ENCODE assay signal across 24 cellular contexts in the genomic region with DNA sequence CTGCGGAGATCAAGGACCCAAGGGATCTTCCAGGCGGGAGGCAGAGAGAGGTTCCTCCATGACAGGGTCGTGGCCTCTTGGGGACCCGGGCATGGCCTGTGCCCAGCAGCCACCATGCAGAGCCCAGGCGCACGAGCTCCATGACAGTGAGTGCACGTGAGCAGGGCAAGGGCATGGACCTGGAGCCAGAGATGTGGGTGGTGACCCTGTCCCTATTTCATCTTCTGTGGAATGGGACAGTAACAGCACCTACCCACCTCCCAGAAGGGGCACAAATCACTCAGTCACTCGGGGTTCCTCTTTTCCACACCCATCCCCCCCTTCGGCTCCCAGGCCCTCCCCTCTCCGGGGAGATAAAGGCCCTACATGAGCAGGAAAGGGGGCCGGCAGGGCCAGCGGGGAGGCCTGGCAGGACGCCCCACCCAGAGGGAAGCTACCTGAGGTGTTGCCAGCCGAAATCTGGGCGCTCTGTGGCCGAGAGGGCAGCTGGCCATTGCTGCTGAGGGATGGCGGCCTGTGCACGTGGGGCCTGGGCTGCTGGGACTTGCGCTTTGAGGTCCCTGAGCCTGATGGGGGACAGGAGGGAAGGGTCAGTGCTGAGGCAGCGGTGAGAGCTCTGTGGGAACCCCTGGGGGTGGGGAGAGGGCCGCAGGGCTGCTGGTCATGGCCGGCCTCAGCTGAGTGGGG. TPM values are rescaled to one million over a fixed set of nuclear protein-coding genes. Genes with fewer than 3 reads are reported as not detected.
DNase-seq lines count a peak whose midpoint lies in the region; ATAC-seq, FAIRE-seq and TF ChIP-seq lines count a peak whose summit lies in the region.
"Had no signal": no experiment of that assay in that cellular context is flagged by ENCODE, and none has a peak within 500 bp of the region (broad histone marks: within the 10 kb centered on the region; RNA-seq: fewer than 3 reads in every experiment).

No MANE protein-coding gene starts in this region.

- in situ Hi-C loops in K562 (cut with MboI): no loop called here
- in situ Hi-C loops in gastrocnemius medialis (cut with MboI; ENCODE audit: low sequenced_read_pairs in 4 of 4): no loop called here

- 69% methylated on average over 22 of the region's 22 CpGs for WGBS in K562 (ENCODE audit: insufficient coverage, low coverage, missing lambda C conversion rate)

- H3K9me3 ChIP-seq in K562 (replicated peaks; ENCODE audit: control insufficient read depth, insufficient read depth, low read depth, low read length) (no peaks in the 10 kb centered on the region), gastrocnemius medialis (no peaks in the 10 kb centered on the region)
- H3K9me3 ChIP-seq: HAP-1, MG63, transverse colon had no signal

- intact Hi-C loops in activated naive CD4-positive, alpha-beta T cell treated with anti-CD3 and anti-CD28 coated beads for 36 hours (cut with micrococcal nuclease): no loop called here
- intact Hi-C loops in K562 (cut with micrococcal nuclease): loop anchor here (5.0 kb wide), 1 partner anchor 258 kb away; no protein-coding TSS in a partner anchor
- intact Hi-C loops in gastrocnemius medialis (cut with DNase I; ENCODE audit: low total_unique reads): loop anchor here (5.0 kb wide), 1 partner anchor 133 kb away; the partner anchor contains the start of gene FOXJ1

- TF ChIP-seq EP300 in K562 (IDR thresholded peaks at IDR 0.05; ENCODE audit: low read length): no peak

- FAIRE-seq in K562 (lab: Jason Lieb, UNC): no peak
- FAIRE-seq: colon had no signal

- H3K4me1 ChIP-seq in K562 (replicated peaks in 1 of 2; ENCODE audit: control insufficient read depth in 2 of 2, insufficient read depth in 2 of 2, low read length in 2 of 2) (peaks cover 12 to 95% of the 10 kb centered on the region in 2 experiments), gastrocnemius medialis (peaks cover 32 to 35% of the 10 kb centered on the region in 2 donors)
- H3K4me1 ChIP-seq: HAP-1 had no signal

- H3K27me3 Mint-ChIP-seq in activated naive CD4-positive, alpha-beta T cell treated with anti-CD3 and anti-CD28 coated beads for 36 hours (ENCODE audit: low read depth): no peaks in the 10 kb centered on the region
- H3K27me3 Mint-ChIP-seq in HFFc6 (ENCODE audit: insufficient read depth): peaks cover 8% of the 10 kb centered on the region
- H3K27me3 Mint-ChIP-seq: activated naive CD8-positive, alpha-beta T cell; brain had no signal

- H3K4me3 ChIP-seq in H7 (ENCODE audit: insufficient read depth, low read depth, low read length): no peak overlapping the region
- no peak overlapping the region for H3K4me3 ChIP-seq in K562
- no peak overlapping the region for H3K4me3 ChIP-seq in gastrocnemius medialis
- H3K4me3 ChIP-seq: HAP-1, MG63, transverse colon had no signal

- CTCF ChIA-PET in activated naive CD4-positive, alpha-beta T cell treated with anti-CD3 and anti-CD28 coated beads for 36 hours (lab: Charles Lee): interaction anchor here (0.7 to 2.1 kb wide), 7 partner anchors 9 to 261 kb away, joined by 3 to 7 read pairs (median 5); no protein-coding TSS in a partner anchor
- CTCF ChIA-PET in K562 (lab: Yijun Ruan, JAX; ENCODE audit: low intra/inter-chr PET ratio): interaction anchor here (0.9 kb wide), 1 partner anchor 155 kb away, joined by 3 read pairs; no protein-coding TSS in a partner anchor

- TF ChIP-seq POLR2A in K562 (conservative IDR thresholded peaks at IDR 0.05): no peak
- TF ChIP-seq POLR2A in gastrocnemius medialis (IDR thresholded peaks at IDR 0.05): no peak

- no peak overlapping the region for H2AFZ ChIP-seq in K562 (ENCODE audit: low read depth, low read length)

- H3K4me1 Mint-ChIP-seq in activated naive CD4-positive, alpha-beta T cell treated with anti-CD3 and anti-CD28 coated beads for 36 hours (ENCODE audit: low read depth): peaks cover 60% of the 10 kb centered on the region
- peaks cover 20% of the 10 kb centered on the region for H3K4me1 Mint-ChIP-seq in HFFc6 (ENCODE audit: low read depth)

- no peak overlapping the region for H3K4me2 ChIP-seq in K562 (ENCODE audit: insufficient read depth, low read length)

- BruUV-seq in K562 (replicated peaks; lab: Mats Ljungman, UMichigan): no TSS peak

- H3K36me3 ChIP-seq in H7 (replicated peaks; ENCODE audit: control insufficient read depth, insufficient read depth, low read length) (peaks cover 1% of the 10 kb centered on the region; the same call in 1 of the 2 replicates), K562 (ENCODE audit: control insufficient read depth, insufficient read depth, low read length) (peaks cover 13% of the 10 kb centered on the region; the same call in 2 of the 3 replicates), gastrocnemius medialis (no peaks in the 10 kb centered on the region)
- H3K36me3 ChIP-seq: HAP-1 had no signal

- peak overlapping the region in 1 of 2 experiments; percentile 85; a peak in 2 of 4 replicates for H3K9ac ChIP-seq in K562 (ENCODE audit: insufficient read depth in 1 of 2, low read depth in 2 of 2, low read length in 2 of 2)

- H3K4me3 Mint-ChIP-seq in activated naive CD4-positive, alpha-beta T cell treated with anti-CD3 and anti-CD28 coated beads for 36 hours: no peak overlapping the region
- H3K4me3 Mint-ChIP-seq in HFFc6: no peak overlapping the region
- H3K4me3 Mint-ChIP-seq: activated naive CD8-positive, alpha-beta T cell; brain; endodermal cell had no signal

- no peak overlapping the region for H3K27ac ChIP-seq in K562 (ENCODE audit: extremely low read depth, low read depth, low read length)
- peak overlapping the region; percentile 43 to 98 (median 92) for H3K27ac ChIP-seq in gastrocnemius medialis
- H3K27ac ChIP-seq: transverse colon had no signal

- H3K9me1 ChIP-seq in K562 (ENCODE audit: control insufficient read depth, insufficient read depth, low read length): no peaks in the 10 kb centered on the region

- TF ChIP-seq RAD21 in K562 (CRISPR knock-in tag; conservative IDR thresholded peaks at IDR 0.05 in 1 of 2, IDR thresholded peaks at IDR 0.05 in 1 of 2): no peak

- POLR2A ChIA-PET in K562 (lab: Yijun Ruan, JAX): interaction anchor here (0.6 to 10.6 kb wide), 13 partner anchors 6 to 261 kb away, joined by 3 to 227 read pairs (median 4); partner anchors contain the start of gene RNF157

- DNase-seq in activated naive CD4-positive, alpha-beta T cell treated with anti-CD3 and anti-CD28 coated beads, Interleukin-2, amount 50 U/mL, for 72 hours (ENCODE audit: low spot score in 2 of 2): no peak
- DNase-seq in activated naive CD4-positive, alpha-beta T cell treated with anti-CD3 and anti-CD28 coated beads for 36 hours: no peak
- DNase-seq in H7 (peak; percentile 50), K562 (ENCODE audit: extremely low read depth in 1 of 4, low spot score in 3 of 4) (no peak), gastrocnemius medialis (no peak), HFFc6 (no peak), NCI-H510A (lab: John Stamatoyannopoulos, UW) (no peak), NAMALWA (ENCODE audit: low spot score) (no peak)
- DNase-seq: endodermal cell; head of caudate nucleus; left ventricle myocardium superior; MG63; NCI-H1436 treated with DMSO at 0.1 percent for 48 hours; NCI-H774; nucleus accumbens; PC-3; retina; stimulated activated naive CD4-positive, alpha-beta T cell treated with Interleukin-2 at 50 U/mL for 16 hours; T1000; transverse colon had no signal

- H3K9me3 Mint-ChIP-seq in activated naive CD4-positive, alpha-beta T cell treated with anti-CD3 and anti-CD28 coated beads, Interleukin-2, amount 50 U/mL, for 72 hours: no peaks in the 10 kb centered on the region
- no peaks in the 10 kb centered on the region for H3K9me3 Mint-ChIP-seq in activated naive CD4-positive, alpha-beta T cell treated with anti-CD3 and anti-CD28 coated beads for 36 hours
- H3K9me3 Mint-ChIP-seq in HFFc6: no peaks in the 10 kb centered on the region
- H3K9me3 Mint-ChIP-seq: brain, endodermal cell had no signal

- peaks cover 5% of the 10 kb centered on the region for H3K79me2 ChIP-seq in K562 (ENCODE audit: control insufficient read depth, insufficient read depth, low read length)

- no peaks in the 10 kb centered on the region for H4K20me1 ChIP-seq in K562 (replicated peaks; ENCODE audit: control insufficient read depth, insufficient read depth, low read length)

- TF ChIP-seq CTCF in K562 (IDR thresholded peaks at IDR 0.05 in 2 of 3, conservative IDR thresholded peaks at IDR 0.05 in 1 of 3; ENCODE audit: insufficient read depth in 2 of 3, low read depth in 1 of 3, low read length in 3 of 3): no peak
- no peak for TF ChIP-seq CTCF in gastrocnemius medialis (IDR thresholded peaks at IDR 0.05 in 4 of 5, conservative IDR thresholded peaks at IDR 0.05 in 1 of 5)
- no peak for TF ChIP-seq CTCF in HFFc6 (IDR thresholded peaks at IDR 0.05)

- H3K27ac Mint-ChIP-seq in activated naive CD4-positive, alpha-beta T cell treated with anti-CD3 and anti-CD28 coated beads, Interleukin-2, amount 50 U/mL, for 72 hours: peak overlapping the region; percentile 36 to 96
- H3K27ac Mint-ChIP-seq in activated naive CD4-positive, alpha-beta T cell treated with anti-CD3 and anti-CD28 coated beads for 36 hours: no peak overlapping the region
- no peak overlapping the region for H3K27ac Mint-ChIP-seq in HFFc6
- H3K27ac Mint-ChIP-seq: endodermal cell had no signal

- H3K36me3 Mint-ChIP-seq in activated naive CD4-positive, alpha-beta T cell treated with anti-CD3 and anti-CD28 coated beads, Interleukin-2, amount 50 U/mL, for 72 hours: peaks cover 0 to 10% of the 10 kb centered on the region in 2 donors
- peaks cover 12% of the 10 kb centered on the region for H3K36me3 Mint-ChIP-seq in activated naive CD4-positive, alpha-beta T cell treated with anti-CD3 and anti-CD28 coated beads for 36 hours (ENCODE audit: low read depth)
- H3K36me3 Mint-ChIP-seq in HFFc6 (ENCODE audit: low read depth): no peaks in the 10 kb centered on the region
- H3K36me3 Mint-ChIP-seq: activated naive CD8-positive, alpha-beta T cell; brain had no signal

- ATAC-seq in activated naive CD4-positive, alpha-beta T cell treated with anti-CD3 and anti-CD28 coated beads, Interleukin-2, amount 50 U/mL, for 72 hours: no peak
- ATAC-seq in K562 (no peak), gastrocnemius medialis (no peak)
- ATAC-seq: left ventricle myocardium superior, PC-3 had no signal

- H3K27me3 ChIP-seq in H7 (ENCODE audit: control insufficient read depth, insufficient read depth, low read length): no peaks in the 10 kb centered on the region
- no peaks in the 10 kb centered on the region for H3K27me3 ChIP-seq in K562 (ENCODE audit: control insufficient read depth in 2 of 2, insufficient read depth in 2 of 2, low read length in 2 of 2)
- no peaks in the 10 kb centered on the region for H3K27me3 ChIP-seq in gastrocnemius medialis
- H3K27me3 ChIP-seq: MG63, transverse colon had no signal

RNA-seq across cellular contexts. Expression of gene UBALD2, which starts 10.4 kb away (rescaled TPM):
- total RNA-seq in activated naive CD4-positive, alpha-beta T cell treated with anti-CD3 and anti-CD28 coated beads, Interleukin-2, amount 50 U/mL, for 72 hours: 100 to 1,000 TPM; 262 to 294 TPM
- 100 to 1,000 TPM; 467 to 472 TPM for total RNA-seq in activated naive CD4-positive, alpha-beta T cell treated with anti-CD3 and anti-CD28 coated beads for 36 hours
- total RNA-seq in H7 (2014; rRNA removed; shearing (Covaris generic)): 21.3 and 24.8 TPM in 2 replicates
- 10.6 and 25.5 TPM in 2 replicates for total RNA-seq in K562 (2011; cell fraction: chromatin; rRNA removed; ENCODE audit: low replicate concordance)
- 27.3 and 33.0 TPM in 2 replicates for total RNA-seq in K562 (2011; cell fraction: nucleolus; rRNA removed)
- total RNA-seq in K562 (2011; cell fraction: nucleoplasm; rRNA removed): 22.7 and 24.3 TPM in 2 replicates
- total RNA-seq in K562 (2014; rRNA removed): 43.1 and 52.7 TPM in 2 replicates
- 5.8 and 7.6 TPM in 2 replicates for total RNA-seq in K562 (2014; rRNA removed; fragmentation: Illumina TruSeq; extraction: Trizol)
- total RNA-seq in K562 (2015; rRNA removed; fragmentation: Illumina TruSeq; extraction: Trizol): 21.9 and 25.3 TPM in 2 replicates
- total RNA-seq in K562 (2021): 85.3 and 94.1 TPM in 2 replicates
- 46.6 and 79.6 TPM in 2 replicates for polyA plus RNA-seq in K562 (2011; rRNA removed)
- 34.5 and 74.0 TPM in 2 replicates for polyA plus RNA-seq in K562 (2011; cell fraction: cytosol; rRNA removed)
- polyA plus RNA-seq in K562 (2011; cell fraction: nucleus; rRNA removed): 55.6 and 56.6 TPM in 2 replicates
- polyA plus RNA-seq in K562 (2012): 62.8 and 75.4 TPM in 2 replicates
- polyA plus RNA-seq in K562 (2014; fragmentation: Illumina TruSeq; extraction: Trizol): 17.4 and 39.3 TPM in 2 replicates
- 1 to 10 TPM; 2.3 to 3.9 TPM for polyA plus RNA-seq in K562 (2014; fragmentation: Nextera tagmentation; extraction: Ambion mirVana)
- 40.6 and 46.5 TPM in 2 replicates for polyA plus RNA-seq in K562 (2014; rRNA removed)
- polyA minus RNA-seq in K562 (2011; rRNA and poly(A)+ RNA removed): 8.0 and 8.5 TPM in 2 replicates
- 32.8 and 59.0 TPM in 2 replicates for polyA minus RNA-seq in K562 (2011; cell fraction: cytosol; rRNA and poly(A)+ RNA removed)
- polyA minus RNA-seq in K562 (2011; cell fraction: nucleus; rRNA and poly(A)+ RNA removed): 8.1 and 9.6 TPM in 2 replicates
- 100 to 1,000 TPM in 1 of 4 donors, 10 to 100 TPM in 3; 28.9 to 151 (median 52.2) TPM for total RNA-seq in gastrocnemius medialis
- total RNA-seq in HFFc6 (2021; fragmentation: NEBNext Ultra II Directional; extraction: Animal tissue kit (Norgen Biotek cat#: 25700)): 10 to 100 TPM; 24.5 to 35.7 (median 30.5) TPM

RNA-seq across cellular contexts. Expression of gene QRICH2, which starts 32.6 kb away (rescaled TPM):
- total RNA-seq in activated naive CD4-positive, alpha-beta T cell treated with anti-CD3 and anti-CD28 coated beads, Interleukin-2, amount 50 U/mL, for 72 hours: 1 to 10 TPM in 1 of 2 donors, under 1 TPM in 1; 0.46 to 1.8 TPM
- under 1 TPM; 0.52 TPM for total RNA-seq in activated naive CD4-positive, alpha-beta T cell treated with anti-CD3 and anti-CD28 coated beads for 36 hours
- total RNA-seq in H7 (2014; rRNA removed; shearing (Covaris generic)): 0.70 and 1.1 TPM in 2 replicates
- 4.4 and 9.4 TPM in 2 replicates for total RNA-seq in K562 (2011; cell fraction: chromatin; rRNA removed; ENCODE audit: low replicate concordance)
- total RNA-seq in K562 (2011; cell fraction: nucleolus; rRNA removed): 3.3 and 4.1 TPM in 2 replicates
- total RNA-seq in K562 (2011; cell fraction: nucleoplasm; rRNA removed): 2.4 TPM in 2 replicates
- 1.3 and 1.5 TPM in 2 replicates for total RNA-seq in K562 (2014; rRNA removed)
- total RNA-seq in K562 (2014; rRNA removed; fragmentation: Illumina TruSeq; extraction: Trizol): 0.89 and 1.1 TPM in 2 replicates
- 1.6 and 2.0 TPM in 2 replicates for total RNA-seq in K562 (2015; rRNA removed; fragmentation: Illumina TruSeq; extraction: Trizol)
- 1.4 and 2.0 TPM in 2 replicates for total RNA-seq in K562 (2021)
- polyA plus RNA-seq in K562 (2011; rRNA removed): 0.46 and 1.3 TPM in 2 replicates
- 0.82 and 1.0 TPM in 2 replicates for polyA plus RNA-seq in K562 (2011; cell fraction: cytosol; rRNA removed)
- 3.4 and 4.1 TPM in 2 replicates for polyA plus RNA-seq in K562 (2011; cell fraction: nucleus; rRNA removed)
- 1.5 and 13.0 TPM in 2 replicates for polyA plus RNA-seq in K562 (2012)
- 0.40 and 0.61 TPM in 2 replicates for polyA plus RNA-seq in K562 (2014; fragmentation: Illumina TruSeq; extraction: Trizol)
- under 1 TPM; 0.03 to 0.07 TPM for polyA plus RNA-seq in K562 (2014; fragmentation: Nextera tagmentation; extraction: Ambion mirVana)
- 0.81 and 1.2 TPM in 2 replicates for polyA plus RNA-seq in K562 (2014; rRNA removed)
- 6.7 and 10.1 TPM in 2 replicates for polyA minus RNA-seq in K562 (2011; rRNA and poly(A)+ RNA removed)
- 1.8 and 2.2 TPM in 2 replicates for polyA minus RNA-seq in K562 (2011; cell fraction: cytosol; rRNA and poly(A)+ RNA removed)
- polyA minus RNA-seq in K562 (2011; cell fraction: nucleus; rRNA and poly(A)+ RNA removed): 1.1 and 2.2 TPM in 2 replicates
- total RNA-seq in gastrocnemius medialis: 1 to 10 TPM in 3 of 4 donors, under 1 TPM in 1; 0.59 to 2.4 (median 1.1) TPM
- total RNA-seq in HFFc6 (2021; fragmentation: NEBNext Ultra II Directional; extraction: Animal tissue kit (Norgen Biotek cat#: 25700)): 1 to 10 TPM; 1.2 to 2.3 (median 1.4) TPM

RNA-seq across cellular contexts. Expression of gene RNF157, which starts 35.2 kb away (rescaled TPM):
- 10 to 100 TPM; 22.0 to 35.1 TPM for total RNA-seq in activated naive CD4-positive, alpha-beta T cell treated with anti-CD3 and anti-CD28 coated beads, Interleukin-2, amount 50 U/mL, for 72 hours
- total RNA-seq in activated naive CD4-positive, alpha-beta T cell treated with anti-CD3 and anti-CD28 coated beads for 36 hours: 10 to 100 TPM; 38.1 to 45.3 TPM
- total RNA-seq in H7 (2014; rRNA removed; shearing (Covaris generic)): 4.2 and 5.6 TPM in 2 replicates
- 105 and 114 TPM in 2 replicates for total RNA-seq in K562 (2011; cell fraction: chromatin; rRNA removed; ENCODE audit: low replicate concordance)
- total RNA-seq in K562 (2011; cell fraction: nucleolus; rRNA removed): 43.7 and 60.5 TPM in 2 replicates
- 85.8 and 127 TPM in 2 replicates for total RNA-seq in K562 (2011; cell fraction: nucleoplasm; rRNA removed)
- total RNA-seq in K562 (2014; rRNA removed): 12.7 and 21.6 TPM in 2 replicates
- total RNA-seq in K562 (2014; rRNA removed; fragmentation: Illumina TruSeq; extraction: Trizol): 16.3 and 17.9 TPM in 2 replicates
- 28.2 and 28.7 TPM in 2 replicates for total RNA-seq in K562 (2015; rRNA removed; fragmentation: Illumina TruSeq; extraction: Trizol)
- 28.6 and 29.0 TPM in 2 replicates for total RNA-seq in K562 (2021)
- polyA plus RNA-seq in K562 (2011; rRNA removed): 30.5 and 37.8 TPM in 2 replicates
- 29.5 and 33.1 TPM in 2 replicates for polyA plus RNA-seq in K562 (2011; cell fraction: cytosol; rRNA removed)
- 28.4 and 36.3 TPM in 2 replicates for polyA plus RNA-seq in K562 (2011; cell fraction: nucleus; rRNA removed)
- polyA plus RNA-seq in K562 (2012): 21.3 and 53.9 TPM in 2 replicates
- 29.0 and 31.7 TPM in 2 replicates for polyA plus RNA-seq in K562 (2014; fragmentation: Illumina TruSeq; extraction: Trizol)
- polyA plus RNA-seq in K562 (2014; fragmentation: Nextera tagmentation; extraction: Ambion mirVana): 10 to 100 TPM in 1 of 2 experiments, 1 to 10 TPM in 1; 8.1 to 12.7 TPM
- 20.8 and 26.3 TPM in 2 replicates for polyA plus RNA-seq in K562 (2014; rRNA removed)
- polyA minus RNA-seq in K562 (2011; rRNA and poly(A)+ RNA removed): 40.3 and 41.8 TPM in 2 replicates
- 30.4 and 40.2 TPM in 2 replicates for polyA minus RNA-seq in K562 (2011; cell fraction: cytosol; rRNA and poly(A)+ RNA removed)
- 13.2 and 28.3 TPM in 2 replicates for polyA minus RNA-seq in K562 (2011; cell fraction: nucleus; rRNA and poly(A)+ RNA removed)
- 100 to 1,000 TPM in 1 of 4 donors, 10 to 100 TPM in 3; 50.5 to 142 (median 85.3) TPM for total RNA-seq in gastrocnemius medialis
- total RNA-seq in HFFc6 (2021; fragmentation: NEBNext Ultra II Directional; extraction: Animal tissue kit (Norgen Biotek cat#: 25700)): under 1 TPM in 3 of 6 experiments, not detected in 3; 0.11 to 0.19 (median 0.18) TPM

Comparison
In these comparisons a context has a peak if more than half of its experiments do, and no peak if none do; other contexts are left out.
1. H3K27ac Mint-ChIP-seq: peak in activated naive CD4-positive, alpha-beta T cell treated with anti-CD3 and anti-CD28 coated beads, Interleukin-2, amount 50 U/mL, for 72 hours (2 of 2); none in activated naive CD4-positive, alpha-beta T cell treated with anti-CD3 and anti-CD28 coated beads for 36 hours (single experiment) and HFFc6 (single experiment).